Comparison of ENCODE assay signal across 1 cellular context in genomic region chr13:69418319-69418718, GRCh38.
A peak's percentile ranks its signal among the peaks of the same experiment; 100 is the strongest.
TF ChIP-seq lines count a peak whose summit lies in the region.

No MANE protein-coding gene starts in this region.

TF ChIP-seq in GM23338, 12 proteins besides CTCF, POLR2A, EP300 and RAD21:
- no peak for TF ChIP-seq REST (IDR thresholded peaks at IDR 0.05; ENCODE audit: unreplicated experiment)
- peak; percentile 97 for TF ChIP-seq NANOG (IDR thresholded peaks at IDR 0.05; ENCODE audit: borderline replicate concordance)
- TF ChIP-seq ETS1 (IDR thresholded peaks at IDR 0.05): no peak
TF ChIP-seq in GM23338: peak in this region for 1.
